ENCODE assay signal across 30 cellular contexts in the genomic region with DNA sequence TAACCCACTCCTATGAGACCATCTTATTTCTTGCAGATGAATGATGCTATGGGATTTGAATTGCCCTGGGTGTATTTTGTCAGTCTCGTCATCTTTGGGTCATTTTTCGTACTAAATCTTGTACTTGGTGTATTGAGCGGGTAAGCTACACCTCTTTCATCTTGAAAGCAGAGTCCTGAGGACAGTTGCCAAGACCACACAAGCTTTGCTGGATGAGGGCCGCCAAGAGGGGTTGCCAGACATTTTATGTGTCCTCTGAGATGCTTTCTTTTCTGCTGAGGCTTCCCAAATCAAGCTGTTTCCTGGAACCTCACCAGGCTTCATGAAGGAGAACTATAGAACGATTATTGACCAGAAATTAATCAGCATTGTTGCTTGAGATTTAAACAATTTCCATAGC.
"Had no signal": no experiment of that assay in that cellular context is flagged by ENCODE, and none has a peak within 500 bp of the region (broad histone marks: within the 10 kb centered on the region; RNA-seq: fewer than 3 reads in every experiment).

No MANE protein-coding gene starts in this region.

- H3K27me3 ChIP-seq: dorsolateral prefrontal cortex, right lobe of liver, thyroid gland had no signal

- FAIRE-seq: bronchial epithelial cell, endothelial cell of umbilical vein had no signal

- H3K4me1 ChIP-seq: right lobe of liver, thyroid gland had no signal

- H3K9me3 ChIP-seq: left ventricle myocardium inferior, mucosa of descending colon, neutrophil, right lobe of liver, thyroid gland had no signal

- H3K27ac ChIP-seq: coronary artery, left ventricle myocardium inferior, neutrophil, right lobe of liver, skin epidermis, thyroid gland had no signal

- H3K4me3 ChIP-seq: coronary artery, dorsolateral prefrontal cortex, left ventricle myocardium inferior, lung, mucosa of descending colon, right lobe of liver, skin epidermis, thyroid gland had no signal

- DNase-seq: activated B cell treated with CpG ODN at 0.5 μM for 24 hours; activated CD4-positive, alpha-beta T cell treated with anti-CD3 and anti-CD28 coated beads, Interleukin-2, amount 50 U/mL, for 1 hour; activated CD8-positive, alpha-beta T cell treated with anti-CD3 and anti-CD28 coated beads for 36 hours; activated gamma-delta T cell treated with Interleukin-2 at 50 U/mL for 16 hours; activated naive CD8-positive, alpha-beta T cell treated with anti-CD3 and anti-CD28 coated beads, Interleukin-2, amount 50 U/mL, for 24 hours; activated T-cell treated with anti-CD3 and anti-CD28 coated beads, Interleukin-2, amount 50 U/mL, for 4 hours; amygdala; cerebellar nuclear complex; dorsolateral prefrontal cortex; effector memory CD4-positive, alpha-beta T cell; foreskin melanocyte; islet precursor cell; left ventricle myocardium inferior; mucosa of descending colon; nephron progenitor cell; right lobe of liver; stimulated activated CD4-positive, alpha-beta T cell treated with anti-CD3 and anti-CD28 coated beads, Interleukin-4, amount 100 ng/mL, for 24 hours; stimulated activated CD8-positive, alpha-beta memory T cell treated with anti-CD3 and anti-CD28 coated beads, Interleukin-4, amount 100 ng/mL, for 48 hours; stimulated activated naive CD8-positive, alpha-beta T cell treated with anti-CD3 and anti-CD28 coated beads, Interleukin-15, amount 100 ng/mL, for 72 hours; T-helper 17 cell; thyroid gland had no signal

- H3K36me3 ChIP-seq: left ventricle myocardium inferior, neutrophil, right lobe of liver, thyroid gland had no signal

- ATAC-seq: activated CD8-positive, alpha-beta T cell treated with anti-CD3 and anti-CD28 coated beads for 36 hours; activated naive CD8-positive, alpha-beta T cell treated with anti-CD3 and anti-CD28 coated beads, Interleukin-2, amount 50 U/mL, for 24 hours; activated T-cell treated with anti-CD3 and anti-CD28 coated beads, Interleukin-2, amount 50 U/mL, for 4 hours; activated T-helper 17 cell treated with anti-CD3 and anti-CD28 coated beads, Interleukin-2, amount 50 U/mL, for 72 hours; esophagus mucosa; mucosa of descending colon; right lobe of liver; stimulated activated memory B cell treated with anti-CD40 and anti-IgM and Interleukin-4, amounts not matched to agents 10 μg/mL and 1 μg/mL and 100 μg/mL, for 72 hours; stimulated activated naive CD8-positive, alpha-beta T cell treated with anti-CD3 and anti-CD28 coated beads, Interleukin-15, amount 100 ng/mL, for 72 hours; T-helper 17 cell had no signal
